In the genomic region with DNA sequence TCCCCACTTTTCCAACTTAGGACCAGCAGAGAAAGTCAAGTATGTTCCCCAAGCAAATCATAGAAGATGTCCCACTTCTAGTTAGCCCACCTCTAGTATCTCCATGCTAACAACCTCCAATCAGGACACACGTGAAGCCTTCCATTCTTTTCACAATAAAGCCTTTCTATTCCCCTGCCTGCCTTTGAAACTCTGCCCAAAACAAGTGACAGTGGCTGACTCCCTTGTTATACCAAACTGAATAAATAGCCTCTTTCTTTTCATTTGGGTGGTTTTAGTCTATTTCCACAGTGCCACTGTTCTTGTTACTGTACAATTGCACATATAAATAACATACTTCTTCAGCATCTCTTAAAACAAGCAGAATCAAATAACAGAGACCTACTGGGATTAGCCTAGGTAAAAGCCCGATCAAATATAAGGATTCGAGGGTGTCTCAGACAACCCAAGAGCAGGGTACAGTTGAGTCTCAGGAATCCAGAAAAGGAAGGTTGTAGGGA, we compare ENCODE assay signal across 22 cellular contexts.
"Had no signal": no experiment of that assay in that cellular context is flagged by ENCODE, and none has a peak within 500 bp of the region (broad histone marks: within the 10 kb centered on the region; RNA-seq: fewer than 3 reads in every experiment).

No MANE protein-coding gene starts in this region.

- H3K27ac ChIP-seq: cardiac muscle cell, colonic mucosa, gastrocnemius medialis, spleen, thyroid gland had no signal

- H3K4me1 Mint-ChIP-seq: natural killer cell; stimulated activated memory B cell treated with anti-CD40 and anti-IgM and Interleukin-4, amounts not matched to agents 10 μg/mL and 1 μg/mL and 100 μg/mL, for 72 hours had no signal

- FAIRE-seq: endothelial cell of umbilical vein, urothelium cell line had no signal

- DNase-seq: cerebellar nuclear complex; colonic mucosa; dermis blood vessel endothelial cell; effector CD4-positive, alpha-beta T cell; endodermal cell; erythroblast; gastrocnemius medialis; glutamatergic neuron; natural killer cell; retina; spleen; stimulated activated CD4-positive, alpha-beta T cell treated with anti-CD3 and anti-CD28 coated beads, Interleukin-15, amount 100 ng/mL, for 24 hours; stimulated activated CD4-positive, alpha-beta T cell treated with anti-CD3 and anti-CD28 coated beads, Interleukin-1b, Interleukin-23, amount 100 ng/mL, for 48 hours; stimulated activated CD4-positive, alpha-beta T cell treated with anti-CD3 and anti-CD28 coated beads, Interleukin-4, amount 100 ng/mL, for 24 hours; thyroid gland had no signal

- H3K36me3 Mint-ChIP-seq: natural killer cell; stimulated activated memory B cell treated with anti-CD40 and anti-IgM and Interleukin-4, amounts not matched to agents 10 μg/mL and 1 μg/mL and 100 μg/mL, for 72 hours; type B pancreatic cell had no signal

- H3K4me3 Mint-ChIP-seq: endodermal cell; natural killer cell; neural crest cell; stimulated activated memory B cell treated with anti-CD40 and anti-IgM and Interleukin-4, amounts not matched to agents 10 μg/mL and 1 μg/mL and 100 μg/mL, for 72 hours; stimulated activated naive CD8-positive, alpha-beta T cell treated with anti-CD3 and anti-CD28 coated beads, Interleukin-15, Interleukin-2, amounts not matched to agents 100 ng/mL and 50 ng/mL, for 24 hours; type B pancreatic cell had no signal

- H3K9me3 Mint-ChIP-seq: endodermal cell; stimulated activated memory B cell treated with anti-CD40 and anti-IgM and Interleukin-4, amounts not matched to agents 10 μg/mL and 1 μg/mL and 100 μg/mL, for 72 hours; stimulated activated naive CD8-positive, alpha-beta T cell treated with anti-CD3 and anti-CD28 coated beads, Interleukin-15, Interleukin-2, amounts not matched to agents 100 ng/mL and 50 ng/mL, for 24 hours; type B pancreatic cell had no signal

- H3K27ac Mint-ChIP-seq: endodermal cell; natural killer cell; stimulated activated memory B cell treated with anti-CD40 and anti-IgM and Interleukin-4, amounts not matched to agents 10 μg/mL and 1 μg/mL and 100 μg/mL, for 72 hours; stimulated activated naive CD8-positive, alpha-beta T cell treated with anti-CD3 and anti-CD28 coated beads, Interleukin-15, Interleukin-2, amounts not matched to agents 100 ng/mL and 50 ng/mL, for 24 hours; type B pancreatic cell had no signal
